Comparison of ENCODE assay signal across 8 cellular contexts in the genomic region with DNA sequence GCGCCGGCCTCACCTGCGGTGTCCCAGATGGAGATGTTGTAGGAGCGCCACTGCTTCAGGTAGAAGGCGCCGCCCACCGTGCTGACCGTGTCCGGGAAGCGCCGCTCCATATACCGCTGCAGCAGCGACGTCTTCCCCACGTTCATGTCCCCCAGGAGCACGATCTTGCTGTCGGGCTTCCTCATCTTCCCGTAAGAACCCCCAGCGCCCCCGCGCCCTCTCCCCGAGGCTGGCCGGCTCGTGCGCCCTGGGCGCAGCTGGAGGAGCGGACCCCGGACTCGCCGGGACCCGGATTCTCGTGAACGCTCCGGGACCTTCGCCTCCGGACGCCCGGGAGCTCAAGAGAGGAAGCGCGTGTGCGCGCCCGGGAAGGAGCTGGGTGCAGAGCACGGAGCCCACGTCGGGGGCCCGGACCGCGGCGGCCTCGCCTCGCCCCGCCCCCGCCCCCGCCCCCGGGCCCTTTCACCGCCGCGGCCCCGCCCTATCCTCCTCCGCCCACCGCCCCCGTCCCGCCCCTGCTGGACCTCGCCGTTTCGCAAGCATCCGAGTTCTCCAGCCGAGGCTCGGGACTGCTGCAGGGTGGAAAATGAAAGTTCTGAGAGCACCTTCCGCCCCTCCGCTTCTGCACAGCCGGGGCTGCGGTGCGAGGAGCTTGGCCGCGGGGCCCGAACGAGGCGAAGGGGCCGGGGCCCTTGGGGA. TPM values are rescaled to one million over a fixed set of nuclear protein-coding genes. Genes with fewer than 3 reads are reported as not detected.
DNase-seq lines count a peak whose midpoint lies in the region; ATAC-seq and TF ChIP-seq lines count a peak whose summit lies in the region.

A gene with protein sequence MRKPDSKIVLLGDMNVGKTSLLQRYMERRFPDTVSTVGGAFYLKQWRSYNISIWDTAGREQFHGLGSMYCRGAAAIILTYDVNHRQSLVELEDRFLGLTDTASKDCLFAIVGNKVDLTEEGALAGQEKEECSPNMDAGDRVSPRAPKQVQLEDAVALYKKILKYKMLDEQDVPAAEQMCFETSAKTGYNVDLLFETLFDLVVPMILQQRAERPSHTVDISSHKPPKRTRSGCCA (minus strand): TSS at position 388 of the 699 bp plus-strand sequence. CDS start 203 bp downstream, at position 185.

- peak within 1 kb of the TSS; percentile 88 for H3K9ac ChIP-seq in rectal smooth muscle tissue (ENCODE audit: low read length)

- peaks cover 5% of the 10 kb centered on the region for H3K36me3 Mint-ChIP-seq in T-cell

- H3K4me1 Mint-ChIP-seq in T-cell: peaks cover 16 to 38% (median 25%) of the 10 kb centered on the region in 3 donors

- H3K9me3 Mint-ChIP-seq in T-cell: peaks cover 0 to 7% (median 0%) of the 10 kb centered on the region in 3 donors

- H3K9me3 ChIP-seq in right cardiac atrium (ENCODE audit: control insufficient read depth, low read length): no peaks in the 10 kb centered on the region
- no peaks in the 10 kb centered on the region for H3K9me3 ChIP-seq in vagina

- H3K27ac ChIP-seq in right cardiac atrium (ENCODE audit: low read length): peak within 1 kb of the TSS; percentile 98
- H3K27ac ChIP-seq in rectal smooth muscle tissue (ENCODE audit: low read depth, low read length): peak within 1 kb of the TSS; percentile 92
- peak within 1 kb of the TSS; percentile 90 for H3K27ac ChIP-seq in vagina

- H3K27me3 Mint-ChIP-seq in T-cell: peaks cover 3 to 4% of the 10 kb centered on the region in 2 donors

- H3K4me3 ChIP-seq in right cardiac atrium (ENCODE audit: low read length): peak within 1 kb of the TSS; percentile 97
- peak within 1 kb of the TSS; percentile 93 for H3K4me3 ChIP-seq in rectal smooth muscle tissue (ENCODE audit: low read length)
- H3K4me3 ChIP-seq in vagina: peak within 1 kb of the TSS; percentile 76 to 97

- intact Hi-C loops in right cardiac atrium (cut with DNase I): loop anchor here in 2 of 4 donors (5.0 to 10.0 kb wide), 3 partner anchors 57 to 104 kb away; no protein-coding TSS in a partner anchor
- intact Hi-C loops in vagina (cut with DNase I): no loop called here

- H3K4me1 ChIP-seq in right cardiac atrium (ENCODE audit: control insufficient read depth, insufficient read depth, low read length): peaks cover 7% of the 10 kb centered on the region
- H3K4me1 ChIP-seq in rectal smooth muscle tissue (ENCODE audit: control insufficient read depth, insufficient read depth, low read length): peaks cover 14% of the 10 kb centered on the region
- H3K4me1 ChIP-seq in vagina: peaks cover 31% of the 10 kb centered on the region

- CTCF ChIA-PET in T-cell (lab: Charles Lee): interaction anchor here in 1 of 2 donors (0.6 to 1.2 kb wide), 2 partner anchors 106 to 115 kb away, joined by 3 read pairs; no protein-coding TSS in a partner anchor

- peak within 1 kb of the TSS; percentile 79 to 90 for H3K27ac Mint-ChIP-seq in T-cell

- under 1% methylated on average over 81 of the region's 81 CpGs for WGBS in right cardiac atrium

- H3K36me3 ChIP-seq in rectal smooth muscle tissue (ENCODE audit: control insufficient read depth, insufficient read depth, low read length) (no peaks in the 10 kb centered on the region), vagina (no peaks in the 10 kb centered on the region)

- in situ Hi-C loops in KBM-7 (cut with MboI; ENCODE audit: low pct_unique_long_range_greater_than_20kb, low sequenced_read_pairs): no loop called here

- TF ChIP-seq CTCF in vagina (IDR thresholded peaks at IDR 0.05): no peak

- H3K27me3 ChIP-seq in right cardiac atrium (ENCODE audit: control insufficient read depth, insufficient read depth) (no peaks in the 10 kb centered on the region), rectal smooth muscle tissue (ENCODE audit: control insufficient read depth, insufficient read depth, low read length) (no peaks in the 10 kb centered on the region), vagina (no peaks in the 10 kb centered on the region)

- POLR2A ChIA-PET in T-cell (lab: Charles Lee): no interaction called here

- TF ChIP-seq POLR2A in vagina (IDR thresholded peaks at IDR 0.05): peak in 1 of 2 donors; percentile 55

- ATAC-seq in GM21723 (IDR thresholded peaks at IDR 0.05; ENCODE audit: unreplicated experiment) (peak; percentile 72), T-cell (replicated peaks in 1 of 4) (peak; percentile 72 to 80 (median 78)), right cardiac atrium (peak; percentile 89 to 91)

- peak within 1 kb of the TSS; percentile 89 to 98 (median 90) for H3K4me3 Mint-ChIP-seq in T-cell

- DNase-seq in ELF-1 (ENCODE audit: low read depth, low spot score): peak; percentile 77
- peak; percentile 63 for DNase-seq in KBM-7
- peak in 32 of 34 experiments; percentile 10 to 54 (median 30) for DNase-seq in T-cell
- peak in 38 of 56 donors; percentile 16 to 75 (median 49) for DNase-seq in amygdala (lab: John Stamatoyannopoulos, UW)
- DNase-seq in right cardiac atrium: peak; percentile 90 to 96 (median 95)
- no peak for DNase-seq in vagina (ENCODE audit: extremely low spot score in 2 of 2)

RNA-seq across cellular contexts. Expression of the gene that starts here (rescaled TPM):
- 1 to 10 TPM in 4 of 5 donors, under 1 TPM in 1; 0.47 to 3.1 (median 2.1) TPM for total RNA-seq in T-cell
- 10 to 100 TPM; 10.5 to 15.3 (median 12.3) TPM for total RNA-seq in right cardiac atrium
- 11.8 TPM for polyA plus RNA-seq in right cardiac atrium
- 15.2 TPM for total RNA-seq in vagina

Comparison
In these comparisons a context has a peak if more than half of its experiments do, and no peak if none do; other contexts are left out.
1. DNase-seq: peak in ELF-1 (single experiment), KBM-7 (single experiment), T-cell (32 of 34), amygdala (38 of 56) and right cardiac atrium (3 of 3); none in vagina (0 of 2).
2. Peak in every context shown above with its lines, with median percentiles within 50 percentile points of each other: ATAC-seq, H3K27ac ChIP-seq and H3K4me3 ChIP-seq.